ENCODE assay signal across 8 cellular contexts in the genomic region with DNA sequence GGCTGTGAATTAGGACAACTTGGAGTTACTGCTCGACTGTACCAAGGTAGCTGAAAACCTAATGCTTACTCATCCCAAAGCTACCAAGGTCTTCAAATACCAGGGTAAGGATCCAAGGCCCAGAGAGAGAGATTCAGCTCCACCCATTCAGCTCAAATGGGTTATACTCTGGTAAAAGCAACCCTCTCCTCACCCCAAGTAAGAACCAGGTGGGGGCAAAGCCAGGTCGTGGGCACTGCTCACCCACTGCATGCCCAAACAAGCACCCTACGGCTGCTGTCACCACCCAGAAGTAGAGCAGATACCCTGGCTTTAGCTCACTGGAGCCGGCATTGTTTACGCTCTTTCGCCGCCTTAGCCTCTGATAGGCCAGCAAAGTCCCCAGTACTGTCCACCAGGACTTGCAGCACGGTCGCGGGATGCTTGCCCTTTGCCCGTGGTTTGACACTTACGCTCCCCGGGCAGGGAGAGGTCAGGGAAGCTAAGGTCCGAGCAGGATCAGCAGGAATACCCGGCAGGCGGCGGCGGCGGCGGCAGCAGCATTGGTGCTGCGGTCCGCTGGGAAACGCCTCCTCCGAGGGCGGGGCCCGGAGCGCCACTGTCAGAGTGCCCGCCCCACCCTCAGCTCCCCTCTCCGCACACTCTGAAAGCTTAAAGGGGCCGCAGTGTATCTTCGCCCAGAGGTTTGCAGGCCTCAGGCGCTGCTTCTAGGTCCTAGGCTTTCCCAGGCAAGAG. TPM values are rescaled to one million over a fixed set of nuclear protein-coding genes. Genes with fewer than 3 reads are reported as not detected.
DNase-seq lines count a peak whose midpoint lies in the region; ATAC-seq and TF ChIP-seq lines count a peak whose summit lies in the region.

No MANE protein-coding gene starts in this region.

- H3K4me3 ChIP-seq in neuronal stem cell (ENCODE audit: low read length in 2 of 2): peak overlapping the region; percentile 45 to 85
- peak overlapping the region; percentile 69 to 95 (median 89) for H3K4me3 ChIP-seq in subcutaneous abdominal adipose tissue (ENCODE audit: low read depth in 1 of 5, low read length in 5 of 5)

- no peak overlapping the region for H3K14ac ChIP-seq in neuronal stem cell (ENCODE audit: low read length)

- no peaks in the 10 kb centered on the region for H3K9me3 ChIP-seq in neuronal stem cell (replicated peaks in 1 of 2; ENCODE audit: control insufficient read depth in 2 of 2, insufficient read depth in 1 of 2, low read depth in 1 of 2, low read length in 2 of 2)
- H3K9me3 ChIP-seq in subcutaneous abdominal adipose tissue (ENCODE audit: control insufficient read depth in 5 of 5, low read length in 5 of 5): no peaks in the 10 kb centered on the region

- H3K4me1 Mint-ChIP-seq in activated naive CD4-positive, alpha-beta T cell treated with anti-CD3 and anti-CD28 coated beads, Interleukin-2, amount 10 ng/mL, durations not matched to agents 7 days and 5 days: peaks cover 32% of the 10 kb centered on the region

- no peak overlapping the region for H3K4ac ChIP-seq in neuronal stem cell (ENCODE audit: low read length)

- no peak overlapping the region for H2BK15ac ChIP-seq in neuronal stem cell (ENCODE audit: low read length)

- H2BK12ac ChIP-seq in neuronal stem cell (ENCODE audit: low read length): no peak overlapping the region

- H3K9ac ChIP-seq in neuronal stem cell (ENCODE audit: low read depth, low read length, poor library complexity) (peak overlapping the region; percentile 68), subcutaneous abdominal adipose tissue (ENCODE audit: low read length in 5 of 5) (peak overlapping the region; percentile 38 to 84 (median 70))

- H3K79me1 ChIP-seq in neuronal stem cell (ENCODE audit: low read depth, low read length): peaks cover 2% of the 10 kb centered on the region

- H4K91ac ChIP-seq in neuronal stem cell (ENCODE audit: low read depth, low read length, poor library complexity): no peak overlapping the region

- H3K4me1 ChIP-seq in neuronal stem cell (ENCODE audit: control insufficient read depth in 2 of 2, insufficient read depth in 1 of 2, low read depth in 1 of 2, low read length in 2 of 2): peaks cover 7 to 8% of the 10 kb centered on the region in 2 donors
- peaks cover 3 to 18% (median 15%) of the 10 kb centered on the region in 5 donors for H3K4me1 ChIP-seq in subcutaneous abdominal adipose tissue (ENCODE audit: control insufficient read depth in 5 of 5, insufficient read depth in 5 of 5, low read length in 5 of 5)

- H3K27me3 ChIP-seq in neuronal stem cell (ENCODE audit: control insufficient read depth in 3 of 3, insufficient read depth in 3 of 3, low read depth in 1 of 3, low read length in 3 of 3): no peaks in the 10 kb centered on the region
- no peaks in the 10 kb centered on the region for H3K27me3 ChIP-seq in subcutaneous abdominal adipose tissue (ENCODE audit: control insufficient read depth in 5 of 5, insufficient read depth in 4 of 5, low read length in 5 of 5)

- DNase-seq in AG09319 (ENCODE audit: extremely low read depth, low read depth) (peak; percentile 37), GM19238 (ENCODE audit: insufficient read length, low spot score) (peak; percentile 63), SHP77 treated with DMSO at 0.1 percent for 48 hours (lab: John Stamatoyannopoulos, UW) (peak; percentile 18), germinal center (ENCODE audit: low spot score) (peak; percentile 74), neuronal stem cell (ENCODE audit: low spot score) (peak; percentile 72)
- peak; percentile 87 for DNase-seq in activated naive CD4-positive, alpha-beta T cell treated with anti-CD3 and anti-CD28 coated beads, Interleukin-2, amount 10 ng/mL, durations not matched to agents 7 days and 5 days

- H3K23ac ChIP-seq in neuronal stem cell (ENCODE audit: low read depth, low read length, poor library complexity): peak overlapping the region; percentile 2

- peak overlapping the region; percentile 88 for H3K4me2 ChIP-seq in neuronal stem cell (ENCODE audit: insufficient read depth, low read length, poor library complexity, severe bottlenecking)

- H2BK5ac ChIP-seq in neuronal stem cell (ENCODE audit: low read length): no peak overlapping the region

- H3K36me3 ChIP-seq in neuronal stem cell (replicated peaks in 1 of 2; ENCODE audit: control insufficient read depth in 2 of 2, insufficient read depth in 2 of 2, low read length in 2 of 2): peaks cover 0 to 13% of the 10 kb centered on the region in 2 donors
- H3K36me3 ChIP-seq in subcutaneous abdominal adipose tissue (ENCODE audit: control insufficient read depth in 5 of 5, insufficient read depth in 5 of 5, low read length in 5 of 5): no peaks in the 10 kb centered on the region

- no CpG with 5 or more reads among the region's 32 CpGs for WGBS in neuronal stem cell (ENCODE audit: extremely low coverage in 2 of 2, insufficient read length in 2 of 2, insufficient replicate concordance in 1 of 2), 2 donors

- peak overlapping the region; percentile 51 for H2AFZ ChIP-seq in neuronal stem cell (ENCODE audit: low read length)

- CTCF ChIA-PET in activated naive CD4-positive, alpha-beta T cell treated with anti-CD3 and anti-CD28 coated beads, Interleukin-2, amount 10 ng/mL, durations not matched to agents 7 days and 5 days (lab: Charles Lee): interaction anchor here (0.6 to 0.9 kb wide), 3 partner anchors 50 to 81 kb away, joined by 3 read pairs; no protein-coding TSS in a partner anchor

- H4K8ac ChIP-seq in neuronal stem cell (ENCODE audit: low read depth, low read length): no peak overlapping the region

- H2BK120ac ChIP-seq in neuronal stem cell (ENCODE audit: low read depth, low read length): no peak overlapping the region

- no peak overlapping the region for H2AK5ac ChIP-seq in neuronal stem cell (ENCODE audit: low read depth, low read length)

- H3K36me3 Mint-ChIP-seq in activated naive CD4-positive, alpha-beta T cell treated with anti-CD3 and anti-CD28 coated beads, Interleukin-2, amount 10 ng/mL, durations not matched to agents 7 days and 5 days: peaks cover 3% of the 10 kb centered on the region

- ATAC-seq in HG03439 (IDR thresholded peaks at IDR 0.05; ENCODE audit: unreplicated experiment): peak; percentile 94

- no peak overlapping the region for H3K27ac ChIP-seq in neuronal stem cell (replicated peaks; ENCODE audit: low read length)
- H3K27ac ChIP-seq in subcutaneous abdominal adipose tissue (ENCODE audit: low read depth, low read length): peak overlapping the region; percentile 50

- TF ChIP-seq CTCF in AG09319 (IDR thresholded peaks at IDR 0.05; ENCODE audit: low read depth, low read length): peak; percentile 6; the same call in 1 of the 2 replicates

- no peaks in the 10 kb centered on the region for H3K9me3 Mint-ChIP-seq in activated naive CD4-positive, alpha-beta T cell treated with anti-CD3 and anti-CD28 coated beads, Interleukin-2, amount 10 ng/mL, durations not matched to agents 7 days and 5 days

- peak overlapping the region; percentile 30 for H3K27ac Mint-ChIP-seq in activated naive CD4-positive, alpha-beta T cell treated with anti-CD3 and anti-CD28 coated beads, Interleukin-2, amount 10 ng/mL, durations not matched to agents 7 days and 5 days

- no peaks in the 10 kb centered on the region for H3K27me3 Mint-ChIP-seq in activated naive CD4-positive, alpha-beta T cell treated with anti-CD3 and anti-CD28 coated beads, Interleukin-2, amount 10 ng/mL, durations not matched to agents 7 days and 5 days

- peak overlapping the region; percentile 60 for H3K4me3 Mint-ChIP-seq in activated naive CD4-positive, alpha-beta T cell treated with anti-CD3 and anti-CD28 coated beads, Interleukin-2, amount 10 ng/mL, durations not matched to agents 7 days and 5 days

- peak overlapping the region; percentile 50 for H3K18ac ChIP-seq in neuronal stem cell (ENCODE audit: low read length)

RNA-seq across cellular contexts. Expression of gene CKAP5, which starts 19.6 kb away (rescaled TPM):
- polyA plus RNA-seq in neuronal stem cell (2013, experiment 1 of 2): 78.2 TPM
- polyA plus RNA-seq in neuronal stem cell (2013, experiment 2 of 2): 74.4 TPM

Comparison
In these comparisons a context has a peak if more than half of its experiments do, and no peak if none do; other contexts are left out.
1. DNase-seq: peak in every context shown above with its lines; median percentile 87 in activated naive CD4-positive, alpha-beta T cell treated with anti-CD3 and anti-CD28 coated beads, Interleukin-2, amount 10 ng/mL, durations not matched to agents 7 days and 5 days; 74 in germinal center; 72 in neuronal stem cell; 63 in GM19238; 37 in AG09319; 18 in SHP77 treated with DMSO at 0.1 percent for 48 hours.